ENCODE assay signal across 12 cellular contexts in genomic region chr3:171157286-171157685, GRCh38.
DNase-seq lines count a peak whose midpoint lies in the region; ATAC-seq and TF ChIP-seq lines count a peak whose summit lies in the region.
"Had no signal": no experiment of that assay in that cellular context is flagged by ENCODE, and none has a peak within 500 bp of the region (broad histone marks: within the 10 kb centered on the region; RNA-seq: fewer than 3 reads in every experiment).

No MANE protein-coding gene starts in this region.

- no peak overlapping the region for H2BK12ac ChIP-seq in trophoblast cell (ENCODE audit: low read length)

- H3K4me2 ChIP-seq in trophoblast cell (ENCODE audit: low read length): no peak overlapping the region

- peaks cover 5% of the 10 kb centered on the region for H3K27me3 Mint-ChIP-seq in nephron progenitor cell (ENCODE audit: low read depth, poor library complexity)
- H3K27me3 Mint-ChIP-seq in activated CD8-positive, alpha-beta T cell treated with anti-CD3 and anti-CD28 coated beads, Interleukin-2, amount 10 ng/mL, durations not matched to agents 7 days and 5 days (ENCODE audit: low read depth): no peaks in the 10 kb centered on the region

- no peak overlapping the region for H4K12ac ChIP-seq in trophoblast cell (ENCODE audit: low read depth, low read length)

- TF ChIP-seq CTCF in AG04450 (IDR thresholded peaks at IDR 0.05; ENCODE audit: low read depth, low read length) (peak; percentile 19), heart left ventricle (IDR thresholded peaks at IDR 0.05) (peak in 4 of 12 donors; percentile 10 to 35 (median 22)), nephron progenitor cell (IDR thresholded peaks at IDR 0.05) (no peak)

- H3K9me3 ChIP-seq in AG04450 (ENCODE audit: control insufficient read depth, insufficient read depth, low read length) (no peaks in the 10 kb centered on the region), heart left ventricle (peaks cover 0 to 3% (median 0%) of the 10 kb centered on the region in 12 donors), trophoblast cell (ENCODE audit: insufficient read depth, low read depth, low read length) (peaks cover 2% of the 10 kb centered on the region)
- H3K9me3 ChIP-seq: adrenal gland, thyroid gland had no signal

- H4K8ac ChIP-seq in trophoblast cell (ENCODE audit: low read depth, low read length): no peak overlapping the region

- no peak overlapping the region for H3K4me3 Mint-ChIP-seq in nephron progenitor cell
- H3K4me3 Mint-ChIP-seq in activated CD8-positive, alpha-beta T cell treated with anti-CD3 and anti-CD28 coated beads, Interleukin-2, amount 10 ng/mL, durations not matched to agents 7 days and 5 days: no peak overlapping the region

- no peak for DNase-seq in AG04450 (ENCODE audit: low read depth, low spot score)
- peak; percentile 3 for DNase-seq in SHP77 treated with DMSO at 0.1 percent for 48 hours (lab: John Stamatoyannopoulos, UW)
- DNase-seq in heart left ventricle: peak; percentile 28 to 64 (median 43)
- DNase-seq in nephron progenitor cell: peak; percentile 25
- DNase-seq in activated gamma-delta T cell treated with Interleukin-2 at 50 U/mL for 16 hours: no peak
- no peak for DNase-seq in kidney glomerular epithelial cell (lab: John Stamatoyannopoulos, UW)
- DNase-seq in trophoblast cell: no peak
- no peak for DNase-seq in activated CD8-positive, alpha-beta T cell treated with anti-CD3 and anti-CD28 coated beads, Interleukin-2, amount 10 ng/mL, durations not matched to agents 7 days and 5 days
- DNase-seq: activated CD4-positive, CD25-positive, alpha-beta regulatory T cell; NCI-H2107; thyroid gland had no signal

- H3K23ac ChIP-seq in trophoblast cell (ENCODE audit: low read length): no peak overlapping the region

- H3K27me3 ChIP-seq in AG04450 (ENCODE audit: control insufficient read depth, insufficient read depth, low read length): no peaks in the 10 kb centered on the region
- H3K27me3 ChIP-seq in heart left ventricle: no peaks in the 10 kb centered on the region
- H3K27me3 ChIP-seq in trophoblast cell (ENCODE audit: insufficient read depth, low read length): no peaks in the 10 kb centered on the region
- H3K27me3 ChIP-seq: adrenal gland, thyroid gland had no signal

- peak in 3 of 4 donors; percentile 31 to 69 (median 48) for ATAC-seq in heart left ventricle
- ATAC-seq in activated CD8-positive, alpha-beta T cell treated with anti-CD3 and anti-CD28 coated beads, Interleukin-2, amount 10 ng/mL, durations not matched to agents 7 days and 5 days: no peak

- no peak overlapping the region for H2AFZ ChIP-seq in trophoblast cell (ENCODE audit: insufficient read depth, low read length, poor library complexity)

- no peak overlapping the region for H2BK5ac ChIP-seq in trophoblast cell (ENCODE audit: low read depth, low read length, poor library complexity)

- peak overlapping the region; percentile 53 for H3K27ac Mint-ChIP-seq in nephron progenitor cell
- H3K27ac Mint-ChIP-seq in activated CD8-positive, alpha-beta T cell treated with anti-CD3 and anti-CD28 coated beads, Interleukin-2, amount 10 ng/mL, durations not matched to agents 7 days and 5 days: no peak overlapping the region

- H3K9me3 Mint-ChIP-seq in nephron progenitor cell: peaks cover under 1% of the 10 kb centered on the region
- no peaks in the 10 kb centered on the region for H3K9me3 Mint-ChIP-seq in activated CD8-positive, alpha-beta T cell treated with anti-CD3 and anti-CD28 coated beads, Interleukin-2, amount 10 ng/mL, durations not matched to agents 7 days and 5 days (ENCODE audit: insufficient read depth)

- H4K91ac ChIP-seq in trophoblast cell (ENCODE audit: low read depth, low read length): no peak overlapping the region

- H2AK5ac ChIP-seq in trophoblast cell (ENCODE audit: low read length): no peak overlapping the region

- H3K9ac ChIP-seq in trophoblast cell (ENCODE audit: low read length): no peak overlapping the region

- H3K36me3 Mint-ChIP-seq in nephron progenitor cell (ENCODE audit: low read depth): peaks cover 42% of the 10 kb centered on the region
- H3K36me3 Mint-ChIP-seq in activated CD8-positive, alpha-beta T cell treated with anti-CD3 and anti-CD28 coated beads, Interleukin-2, amount 10 ng/mL, durations not matched to agents 7 days and 5 days (ENCODE audit: low read depth): peaks cover 26% of the 10 kb centered on the region

- 68 to 79% (median 76%) methylated on average over 14 of the region's 14 CpGs for WGBS in heart left ventricle, 4 donors
- WGBS in trophoblast cell (ENCODE audit: extremely low coverage, insufficient coverage, insufficient read length): no CpG with 5 or more reads among the region's 14 CpGs

- H3K36me3 ChIP-seq in heart left ventricle (peaks cover 0 to 55% (median 15%) of the 10 kb centered on the region in 9 donors), trophoblast cell (ENCODE audit: control insufficient read depth in 1 of 2, insufficient read depth in 2 of 2, low read length in 2 of 2) (no peaks in the 10 kb centered on the region)
- H3K36me3 ChIP-seq: adrenal gland, thyroid gland had no signal

- no peak overlapping the region for H3K18ac ChIP-seq in trophoblast cell (ENCODE audit: low read length)

- peaks cover 38% of the 10 kb centered on the region for H3K4me1 Mint-ChIP-seq in nephron progenitor cell
- H3K4me1 Mint-ChIP-seq in activated CD8-positive, alpha-beta T cell treated with anti-CD3 and anti-CD28 coated beads, Interleukin-2, amount 10 ng/mL, durations not matched to agents 7 days and 5 days (ENCODE audit: low read depth): no peaks in the 10 kb centered on the region

- no peaks in the 10 kb centered on the region for H3K79me1 ChIP-seq in trophoblast cell (ENCODE audit: low read length)

- peaks cover 0 to 16% (median 0%) of the 10 kb centered on the region in 12 donors for H3K4me1 ChIP-seq in heart left ventricle
- peaks cover 0 to 2% of the 10 kb centered on the region in 2 experiments for H3K4me1 ChIP-seq in trophoblast cell (ENCODE audit: control insufficient read depth in 1 of 2, insufficient read depth in 2 of 2, low read length in 2 of 2)
- H3K4me1 ChIP-seq: adrenal gland had no signal

- H3K4me3 ChIP-seq in AG04450 (ENCODE audit: low read depth, low read length) (no peak overlapping the region), heart left ventricle (no peak overlapping the region), trophoblast cell (ENCODE audit: low read depth, low read length) (no peak overlapping the region)
- H3K4me3 ChIP-seq: adrenal gland, thyroid gland had no signal

- POLR2A ChIA-PET in AG04450 (lab: Yijun Ruan, JAX): no interaction called here
- POLR2A ChIA-PET in activated CD8-positive, alpha-beta T cell treated with anti-CD3 and anti-CD28 coated beads, Interleukin-2, amount 10 ng/mL, durations not matched to agents 7 days and 5 days (lab: Charles Lee): no interaction called here

- no peaks in the 10 kb centered on the region for H3K79me2 ChIP-seq in trophoblast cell (ENCODE audit: control insufficient read depth, insufficient read depth, low read length, poor library complexity)

- no peak overlapping the region for H3K4ac ChIP-seq in trophoblast cell (ENCODE audit: low read depth, low read length)

- no peak overlapping the region for H2BK120ac ChIP-seq in trophoblast cell (ENCODE audit: insufficient read depth, low read length, poor library complexity)

- CTCF ChIA-PET in AG04450 (lab: Charles Lee): interaction anchor here (1.1 to 1.3 kb wide), 3 partner anchors 39 to 409 kb away, joined by 3 read pairs; no protein-coding TSS in a partner anchor
- CTCF ChIA-PET in activated CD8-positive, alpha-beta T cell treated with anti-CD3 and anti-CD28 coated beads, Interleukin-2, amount 10 ng/mL, durations not matched to agents 7 days and 5 days (lab: Charles Lee): no interaction called here

- intact Hi-C loops in heart left ventricle (cut with DNase I): loop anchor here in 3 of 10 donors (10.0 kb wide), 1 partner anchor 408 kb away; no protein-coding TSS in a partner anchor

- H3K27ac ChIP-seq in AG04450 (ENCODE audit: low read depth, low read length): no peak overlapping the region
- H3K27ac ChIP-seq in heart left ventricle: no peak overlapping the region
- H3K27ac ChIP-seq in trophoblast cell (ENCODE audit: low read depth, low read length): no peak overlapping the region
- H3K27ac ChIP-seq: thyroid gland had no signal

- no peak for TF ChIP-seq POLR2A in heart left ventricle (IDR thresholded peaks at IDR 0.05)

- no peak overlapping the region for H3K14ac ChIP-seq in trophoblast cell (ENCODE audit: low read length)

Comparison
In these comparisons a context has a peak if more than half of its experiments do, and no peak if none do; other contexts are left out.
1. DNase-seq: peak in SHP77 treated with DMSO at 0.1 percent for 48 hours (single experiment), heart left ventricle (5 of 5) and nephron progenitor cell (single experiment); none in AG04450 (single experiment), activated gamma-delta T cell treated with Interleukin-2 at 50 U/mL for 16 hours (single experiment), kidney glomerular epithelial cell (single experiment), trophoblast cell (0 of 2) and activated CD8-positive, alpha-beta T cell treated with anti-CD3 and anti-CD28 coated beads, Interleukin-2, amount 10 ng/mL, durations not matched to agents 7 days and 5 days (single experiment).